Comparison of ENCODE assay signal across 1 cellular context in the genomic region with DNA sequence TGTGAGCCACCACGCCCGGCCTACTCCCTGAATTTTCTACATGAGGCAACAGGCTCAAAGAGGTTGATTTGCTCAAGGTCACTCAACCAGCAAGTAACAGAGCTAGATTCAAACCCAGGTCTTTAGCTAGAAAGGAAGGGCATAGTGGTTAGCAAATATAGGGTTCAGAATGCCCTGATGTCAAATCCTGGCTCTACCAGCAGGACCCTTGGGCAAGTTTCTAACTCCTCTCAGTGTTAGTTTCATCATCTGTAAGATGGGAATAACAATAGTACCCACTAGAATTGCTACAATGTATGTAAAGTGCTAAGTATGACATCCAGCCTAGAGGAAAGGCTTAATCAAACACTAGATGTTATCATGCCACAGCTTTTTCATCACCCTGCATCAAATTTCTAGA.
A peak's percentile ranks its signal among the peaks of the same experiment; 100 is the strongest.
TF ChIP-seq lines count a peak whose summit lies in the region.

No MANE protein-coding gene starts in this region.

TF ChIP-seq in HepG2, 621 proteins besides CTCF, POLR2A, EP300 and RAD21:
- TF ChIP-seq FOXC1 (CRISPR knock-in tag; IDR thresholded peaks at IDR 0.05; ENCODE audit: borderline replicate concordance) (no peak), ZNF460 (CRISPR knock-in tag; IDR thresholded peaks at IDR 0.05; ENCODE audit: borderline replicate concordance) (peak; percentile 81; the same call in 1 of the 2 replicates), RBAK (CRISPR knock-in tag; IDR thresholded peaks at IDR 0.05) (no peak), CENPX (CRISPR knock-in tag; IDR thresholded peaks at IDR 0.05) (no peak), LBX2 (CRISPR knock-in tag; IDR thresholded peaks at IDR 0.05; ENCODE audit: borderline replicate concordance) (no peak), ZNF552 (CRISPR knock-in tag; IDR thresholded peaks at IDR 0.05; ENCODE audit: borderline replicate concordance) (no peak), ZNF629 (CRISPR knock-in tag; conservative IDR thresholded peaks at IDR 0.05) (peak; percentile 78), ZNF276 (CRISPR knock-in tag; IDR thresholded peaks at IDR 0.05; ENCODE audit: low read depth) (no peak), KDM1A (CRISPR knock-in tag; IDR thresholded peaks at IDR 0.05) (0 out of 2 replicates have a peak, but pooled peaks have one; percentile 18), ETV5 (CRISPR knock-in tag; IDR thresholded peaks at IDR 0.05; ENCODE audit: borderline replicate concordance) (no peak), JUNB (CRISPR knock-in tag; IDR thresholded peaks at IDR 0.05; ENCODE audit: borderline replicate concordance) (no peak)
- TF ChIP-seq, protein P1, sequence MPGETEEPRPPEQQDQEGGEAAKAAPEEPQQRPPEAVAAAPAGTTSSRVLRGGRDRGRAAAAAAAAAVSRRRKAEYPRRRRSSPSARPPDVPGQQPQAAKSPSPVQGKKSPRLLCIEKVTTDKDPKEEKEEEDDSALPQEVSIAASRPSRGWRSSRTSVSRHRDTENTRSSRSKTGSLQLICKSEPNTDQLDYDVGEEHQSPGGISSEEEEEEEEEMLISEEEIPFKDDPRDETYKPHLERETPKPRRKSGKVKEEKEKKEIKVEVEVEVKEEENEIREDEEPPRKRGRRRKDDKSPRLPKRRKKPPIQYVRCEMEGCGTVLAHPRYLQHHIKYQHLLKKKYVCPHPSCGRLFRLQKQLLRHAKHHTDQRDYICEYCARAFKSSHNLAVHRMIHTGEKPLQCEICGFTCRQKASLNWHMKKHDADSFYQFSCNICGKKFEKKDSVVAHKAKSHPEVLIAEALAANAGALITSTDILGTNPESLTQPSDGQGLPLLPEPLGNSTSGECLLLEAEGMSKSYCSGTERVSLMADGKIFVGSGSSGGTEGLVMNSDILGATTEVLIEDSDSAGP (CRISPR knock-in tag; IDR thresholded peaks at IDR 0.05; ENCODE audit: borderline replicate concordance) = no peak
TF ChIP-seq in HepG2: peak in this region for 3.
